ENCODE assay signal across 9 cellular contexts in genomic region chr20:47347661-47348462, GRCh38. TPM values are rescaled to one million over a fixed set of nuclear protein-coding genes. Genes with fewer than 3 reads are reported as not detected.
DNase-seq lines count a peak whose midpoint lies in the region; ATAC-seq, FAIRE-seq and TF ChIP-seq lines count a peak whose summit lies in the region.
"Had no signal": no experiment of that assay in that cellular context is flagged by ENCODE, and none has a peak within 500 bp of the region (broad histone marks: within the 10 kb centered on the region; RNA-seq: fewer than 3 reads in every experiment).

No MANE protein-coding gene starts in this region.

- no peaks in the 10 kb centered on the region for H3K27me3 Mint-ChIP-seq in activated B cell treated with CpG ODN at 0.5 μM for 24 hours
- peaks cover 0 to 1% (median 0%) of the 10 kb centered on the region in 3 donors for H3K27me3 Mint-ChIP-seq in immature natural killer cell (ENCODE audit: low read depth in 3 of 3)

- ATAC-seq in activated B cell treated with CpG ODN at 0.5 μM for 24 hours (ENCODE audit: low read depth) (no peak), sciatic nerve (peak; percentile 23), HG02678 (IDR thresholded peaks at IDR 0.05; ENCODE audit: unreplicated experiment) (no peak), GM21717 (IDR thresholded peaks at IDR 0.05; ENCODE audit: unreplicated experiment) (no peak)

- no peak for FAIRE-seq in D721Med (lab: Jason Lieb, UNC)

- peak overlapping the region; percentile 50; the same call in 1 of the 2 replicates for H3K4me3 ChIP-seq in GM08714 (ENCODE audit: low read length)

- H3K4me3 Mint-ChIP-seq in activated B cell treated with CpG ODN at 0.5 μM for 24 hours (peak overlapping the region; percentile 38), immature natural killer cell (no peak overlapping the region)

- CTCF ChIA-PET in activated B cell treated with CpG ODN at 0.5 μM for 24 hours (lab: Charles Lee), result interaction anchor here (1.1 to 5.8 kb wide), 5 partner anchors 36 to 273 kb away, joined by 3 to 40 read pairs (median 3); no protein-coding TSS in a partner anchor

- H3K27ac Mint-ChIP-seq in activated B cell treated with CpG ODN at 0.5 μM for 24 hours (no peak overlapping the region), immature natural killer cell (peak overlapping the region in 4 of 6 donors; percentile 26 to 67 (median 48))

- DNase-seq in activated B cell treated with CpG ODN at 0.5 μM for 24 hours (no peak), immature natural killer cell (no peak), sciatic nerve (ENCODE audit: low spot score) (no peak), D721Med (ENCODE audit: insufficient read length, low spot score) (no peak), mesenteric fat pad (ENCODE audit: low spot score) (no peak)
- DNase-seq: NCI-H2171 had no signal

- POLR2A ChIA-PET in activated B cell treated with CpG ODN at 0.5 μM for 24 hours (lab: Charles Lee), result interaction anchor here (0.6 to 2.5 kb wide), 8 partner anchors 9 to 154 kb away, joined by 3 to 19 read pairs (median 5); partner anchors contain the start of genes NCOA3 and ZMYND8

- H3K9me3 Mint-ChIP-seq in activated B cell treated with CpG ODN at 0.5 μM for 24 hours, result no peaks in the 10 kb centered on the region
- H3K9me3 Mint-ChIP-seq in immature natural killer cell, result no peaks in the 10 kb centered on the region

- H3K4me1 Mint-ChIP-seq in activated B cell treated with CpG ODN at 0.5 μM for 24 hours (peaks cover 8% of the 10 kb centered on the region), immature natural killer cell (peaks cover 24 to 28% of the 10 kb centered on the region in 2 donors)

- H3K36me3 Mint-ChIP-seq in activated B cell treated with CpG ODN at 0.5 μM for 24 hours (ENCODE audit: low read depth) (peaks cover 36% of the 10 kb centered on the region), immature natural killer cell (peaks cover 8 to 21% (median 17%) of the 10 kb centered on the region in 3 donors)

- intact Hi-C loops in activated B cell treated with CpG ODN at 0.5 μM for 24 hours (cut with micrococcal nuclease) (no loop called here), sciatic nerve (cut with DNase I) (no loop called here)

- TF ChIP-seq CTCF in activated B cell treated with CpG ODN at 0.5 μM for 24 hours (IDR thresholded peaks at IDR 0.05) (no peak), D721Med (IDR thresholded peaks at IDR 0.05; ENCODE audit: insufficient read depth, missing control alignments) (no peak)

RNA-seq across cellular contexts. Expression of gene ZMYND8, which starts 8.6 kb away (rescaled TPM):
- total RNA-seq in activated B cell treated with CpG ODN at 0.5 μM for 24 hours, result 42.6 and 44.7 TPM in 2 replicates
- polyA plus RNA-seq in immature natural killer cell, result 10 to 100 TPM in 1 of 3 donors, 1 to 10 TPM in 2; 3.4 to 16.9 (median 5.1) TPM
- 49.3 TPM for total RNA-seq in sciatic nerve
- total RNA-seq in mesenteric fat pad, result 23.1 TPM
